In genomic region chr19:18009412-18010066, GRCh38 we compare ENCODE assay signal across 9 cellular contexts. TPM values are rescaled to one million over a fixed set of nuclear protein-coding genes. Genes with fewer than 3 reads are reported as not detected.
DNase-seq lines count a peak whose midpoint lies in the region; ATAC-seq and TF ChIP-seq lines count a peak whose summit lies in the region.
"Had no signal": no experiment of that assay in that cellular context is flagged by ENCODE, and none has a peak within 500 bp of the region (broad histone marks: within the 10 kb centered on the region; RNA-seq: fewer than 3 reads in every experiment).

No MANE protein-coding gene starts in this region.

- H3K18ac ChIP-seq in neuronal stem cell (ENCODE audit: low read length): peak overlapping the region; percentile 33

- ATAC-seq in CD4-positive, CD25-positive, alpha-beta regulatory T cell (ENCODE audit: low read depth in 2 of 2): no peak

- no peak for TF ChIP-seq CTCF in brain (conservative IDR thresholded peaks at IDR 0.05)

- H3K4me1 ChIP-seq in CD4-positive, CD25-positive, alpha-beta regulatory T cell (ENCODE audit: control insufficient read depth, insufficient read depth, low read length, poor library complexity, severe bottlenecking): peaks cover 41% of the 10 kb centered on the region
- peaks cover 21 to 24% of the 10 kb centered on the region in 2 donors for H3K4me1 ChIP-seq in neuronal stem cell (ENCODE audit: control insufficient read depth in 2 of 2, insufficient read depth in 1 of 2, low read depth in 1 of 2, low read length in 2 of 2)

- H3K9me3 ChIP-seq in CD4-positive, CD25-positive, alpha-beta regulatory T cell (ENCODE audit: control insufficient read depth in 2 of 2, low read length in 2 of 2): no peaks in the 10 kb centered on the region
- H3K9me3 ChIP-seq in neuronal stem cell (replicated peaks in 1 of 2; ENCODE audit: control insufficient read depth in 2 of 2, insufficient read depth in 1 of 2, low read depth in 1 of 2, low read length in 2 of 2) (no peaks in the 10 kb centered on the region), MG63 (no peaks in the 10 kb centered on the region)

- H4K91ac ChIP-seq in neuronal stem cell (ENCODE audit: low read depth, low read length, poor library complexity): no peak overlapping the region

- H3K4ac ChIP-seq in neuronal stem cell (ENCODE audit: low read length): no peak overlapping the region

- peaks cover 0 to 53% (median 28%) of the 10 kb centered on the region in 4 donors for H3K4me1 Mint-ChIP-seq in CD4-positive, CD25-positive, alpha-beta regulatory T cell
- H3K4me1 Mint-ChIP-seq in brain: peaks cover 23% of the 10 kb centered on the region

- H3K27me3 ChIP-seq in CD4-positive, CD25-positive, alpha-beta regulatory T cell (ENCODE audit: control insufficient read depth, insufficient read depth, low read length): no peaks in the 10 kb centered on the region
- H3K27me3 ChIP-seq in neuronal stem cell (ENCODE audit: control insufficient read depth in 3 of 3, insufficient read depth in 3 of 3, low read depth in 1 of 3, low read length in 3 of 3) (peaks cover 0 to 6% (median 0%) of the 10 kb centered on the region in 3 experiments), MG63 (no peaks in the 10 kb centered on the region)

- no peaks in the 10 kb centered on the region for H3K79me1 ChIP-seq in neuronal stem cell (ENCODE audit: low read depth, low read length)

- no peak overlapping the region for H3K23ac ChIP-seq in neuronal stem cell (ENCODE audit: low read depth, low read length, poor library complexity)

- no peak overlapping the region for H3K9ac ChIP-seq in neuronal stem cell (ENCODE audit: low read depth, low read length, poor library complexity)

- no peak overlapping the region for H3K4me2 ChIP-seq in neuronal stem cell (ENCODE audit: insufficient read depth, low read length, poor library complexity, severe bottlenecking)

- H2BK120ac ChIP-seq in neuronal stem cell (ENCODE audit: low read depth, low read length): no peak overlapping the region

- no CpG with 5 or more reads among the region's 37 CpGs for WGBS in neuronal stem cell (ENCODE audit: extremely low coverage in 2 of 2, insufficient read length in 2 of 2, insufficient replicate concordance in 1 of 2), 2 donors

- H3K4me3 Mint-ChIP-seq in CD4-positive, CD25-positive, alpha-beta regulatory T cell: peak overlapping the region in 3 of 4 donors; percentile 87 to 90 (median 90)
- H3K4me3 Mint-ChIP-seq in brain: peak overlapping the region in 3 of 5 experiments; percentile 71 to 82 (median 77)
- H3K4me3 Mint-ChIP-seq: neural crest cell had no signal

- no peaks in the 10 kb centered on the region for H3K27me3 Mint-ChIP-seq in CD4-positive, CD25-positive, alpha-beta regulatory T cell
- H3K27me3 Mint-ChIP-seq in brain: peaks cover 12% of the 10 kb centered on the region

- H2BK15ac ChIP-seq in neuronal stem cell (ENCODE audit: low read length): no peak overlapping the region

- H2AK5ac ChIP-seq in neuronal stem cell (ENCODE audit: low read depth, low read length): no peak overlapping the region

- peaks cover 52% of the 10 kb centered on the region for H3K36me3 ChIP-seq in CD4-positive, CD25-positive, alpha-beta regulatory T cell (ENCODE audit: control insufficient read depth, insufficient read depth, low read length)
- no peaks in the 10 kb centered on the region for H3K36me3 ChIP-seq in neuronal stem cell (replicated peaks in 1 of 2; ENCODE audit: control insufficient read depth in 2 of 2, insufficient read depth in 2 of 2, low read length in 2 of 2)
- H3K36me3 ChIP-seq in MG63: peaks cover 41% of the 10 kb centered on the region

- peak overlapping the region; percentile 14 for H3K27ac ChIP-seq in CD4-positive, CD25-positive, alpha-beta regulatory T cell (ENCODE audit: insufficient read depth, low read length, poor library complexity, severe bottlenecking)
- no peak overlapping the region for H3K27ac ChIP-seq in neuronal stem cell (replicated peaks; ENCODE audit: low read length)

- H2AFZ ChIP-seq in neuronal stem cell (ENCODE audit: low read length): no peak overlapping the region

- no peak overlapping the region for H3K14ac ChIP-seq in neuronal stem cell (ENCODE audit: low read length)

- peak overlapping the region; percentile 47 for H3K4me3 ChIP-seq in CD4-positive, CD25-positive, alpha-beta regulatory T cell (ENCODE audit: low read depth, low read length)
- no peak overlapping the region for H3K4me3 ChIP-seq in neuronal stem cell (ENCODE audit: low read length in 2 of 2)
- no peak overlapping the region for H3K4me3 ChIP-seq in MG63

- H3K27ac Mint-ChIP-seq in CD4-positive, CD25-positive, alpha-beta regulatory T cell: peak overlapping the region; percentile 86 to 97 (median 96)
- no peak overlapping the region for H3K27ac Mint-ChIP-seq in brain

- H2BK12ac ChIP-seq in neuronal stem cell (ENCODE audit: low read length): peak overlapping the region; percentile 2

- peaks cover 0 to 2% (median 0%) of the 10 kb centered on the region in 7 donors for H3K9me3 Mint-ChIP-seq in CD4-positive, CD25-positive, alpha-beta regulatory T cell
- peaks cover 3 to 13% (median 6%) of the 10 kb centered on the region in 5 experiments for H3K9me3 Mint-ChIP-seq in brain
- H3K9me3 Mint-ChIP-seq: neural crest cell had no signal

- no peak overlapping the region for H4K8ac ChIP-seq in neuronal stem cell (ENCODE audit: low read depth, low read length)

- H2BK5ac ChIP-seq in neuronal stem cell (ENCODE audit: low read length): no peak overlapping the region

- no peak for DNase-seq in CD4-positive, CD25-positive, alpha-beta regulatory T cell
- DNase-seq in MV-4-11 (lab: John Stamatoyannopoulos, UW): peak; percentile 64
- DNase-seq in neuronal stem cell (ENCODE audit: low spot score): no peak
- no peak for DNase-seq in DMS114 treated with DMSO at 0.1 percent for 48 hours (lab: John Stamatoyannopoulos, UW; ENCODE audit: unreplicated experiment)
- DNase-seq in RKO (ENCODE audit: low spot score): no peak
- no peak for DNase-seq in NCI-H1048 (lab: John Stamatoyannopoulos, UW)
- DNase-seq in MG63: no peak

- H3K36me3 Mint-ChIP-seq in CD4-positive, CD25-positive, alpha-beta regulatory T cell: peaks cover 25% of the 10 kb centered on the region
- peaks cover 19% of the 10 kb centered on the region for H3K36me3 Mint-ChIP-seq in brain

RNA-seq across cellular contexts. Expression of gene ARRDC2, which starts 1.6 kb away (rescaled TPM):
- total RNA-seq in CD4-positive, CD25-positive, alpha-beta regulatory T cell: 151 TPM
- polyA plus RNA-seq in CD4-positive, CD25-positive, alpha-beta regulatory T cell: 10 to 100 TPM; 25.9 to 42.7 (median 36.2) TPM
- polyA plus RNA-seq in brain (ENCODE audit: insufficient read depth, low read depth, low replicate concordance): 36.6 TPM
- polyA plus RNA-seq in neuronal stem cell (2013, experiment 1 of 2): 0.81 TPM
- 0.75 TPM for polyA plus RNA-seq in neuronal stem cell (2013, experiment 2 of 2)
- 13.4 and 20.5 TPM in 2 replicates for total RNA-seq in MG63 (2014; rRNA removed; shearing (Covaris generic); ENCODE audit: low replicate concordance)

RNA-seq across cellular contexts. Expression of gene KCNN1, which starts 42.6 kb away (rescaled TPM):
- not detected for total RNA-seq in CD4-positive, CD25-positive, alpha-beta regulatory T cell
- not detected for polyA plus RNA-seq in CD4-positive, CD25-positive, alpha-beta regulatory T cell
- polyA plus RNA-seq in brain (ENCODE audit: insufficient read depth, low read depth, low replicate concordance): 25.3 TPM
- 8.4 TPM for polyA plus RNA-seq in neuronal stem cell (2013, experiment 1 of 2)
- 7.4 TPM for polyA plus RNA-seq in neuronal stem cell (2013, experiment 2 of 2)
- not detected in 2 replicates for total RNA-seq in MG63 (2014; rRNA removed; shearing (Covaris generic); ENCODE audit: low replicate concordance)

Comparison
In these comparisons a context has a peak if more than half of its experiments do, and no peak if none do; other contexts are left out.
1. H3K27ac Mint-ChIP-seq: peak in CD4-positive, CD25-positive, alpha-beta regulatory T cell (3 of 3); none in brain (0 of 5).